In genomic region chr10:70515035-70515702, GRCh38 we compare ENCODE assay signal across 14 cellular contexts. TPM values are rescaled to one million over a fixed set of nuclear protein-coding genes. Genes with fewer than 3 reads are reported as not detected.
"Had no signal": no experiment of that assay in that cellular context is flagged by ENCODE, and none has a peak within 500 bp of the region (broad histone marks: within the 10 kb centered on the region; RNA-seq: fewer than 3 reads in every experiment).

No MANE protein-coding gene starts in this region.

- H3K27ac Mint-ChIP-seq: activated naive CD8-positive, alpha-beta T cell; stimulated activated naive CD8-positive, alpha-beta T cell treated with anti-CD3 and anti-CD28 coated beads, Interleukin-15, Interleukin-2, amounts not matched to agents 100 ng/mL and 50 ng/mL, for 24 hours; T-helper 17 cell had no signal

- H3K27ac ChIP-seq: heart right ventricle, left lung, prostate gland, right lobe of liver, testis had no signal

- H3K27me3 Mint-ChIP-seq: activated naive CD8-positive, alpha-beta T cell; stimulated activated naive CD8-positive, alpha-beta T cell treated with anti-CD3 and anti-CD28 coated beads, Interleukin-15, Interleukin-2, amounts not matched to agents 100 ng/mL and 50 ng/mL, for 24 hours had no signal

- H3K36me3 ChIP-seq: heart right ventricle, left lung, prostate gland, right lobe of liver had no signal

- H3K27me3 ChIP-seq: heart right ventricle, left lung, right lobe of liver, testis had no signal

- H3K4me3 Mint-ChIP-seq: activated naive CD8-positive, alpha-beta T cell; nephron; stimulated activated naive CD8-positive, alpha-beta T cell treated with anti-CD3 and anti-CD28 coated beads, Interleukin-15, Interleukin-2, amounts not matched to agents 100 ng/mL and 50 ng/mL, for 24 hours; T-helper 17 cell had no signal

- H3K9me3 ChIP-seq: heart right ventricle, left lung, prostate gland, right lobe of liver, testis had no signal

- H3K4me3 ChIP-seq: heart right ventricle, left lung, prostate gland, right lobe of liver, testis had no signal

- DNase-seq: activated CD4-positive, alpha-beta T cell treated with anti-CD3 and anti-CD28 coated beads, Interleukin-2, amount 50 U/mL, for 1 hour; activated effector memory CD4-positive, alpha-beta T cell treated with Interleukin-2 at 50 U/mL for 16 hours; activated T-cell treated with anti-CD3 and anti-CD28 coated beads, Interleukin-2, amount 50 U/mL, for 1 hour; heart right ventricle; right lobe of liver; stimulated activated CD4-positive, alpha-beta T cell treated with anti-CD3 and anti-CD28 coated beads, Interleukin-2, amount 100 ng/mL, for 24 hours; T-helper 17 cell; testis had no signal

- ATAC-seq: T-helper 17 cell had no signal

- H3K4me1 ChIP-seq: prostate gland, right lobe of liver had no signal

- H3K36me3 Mint-ChIP-seq: activated naive CD8-positive, alpha-beta T cell had no signal

- H3K4me1 Mint-ChIP-seq: T-helper 17 cell had no signal

- H3K9me3 Mint-ChIP-seq: nephron; stimulated activated naive CD8-positive, alpha-beta T cell treated with anti-CD3 and anti-CD28 coated beads, Interleukin-15, Interleukin-2, amounts not matched to agents 100 ng/mL and 50 ng/mL, for 24 hours had no signal

RNA-seq across cellular contexts. Expression of gene PALD1, which starts 36.6 kb away (rescaled TPM):
- total RNA-seq: bronchial epithelial cell had no signal
